37 cellular contexts compared by ENCODE assay signal in genomic region chr16:1573301-1573700, GRCh38. TPM values are rescaled to one million over a fixed set of nuclear protein-coding genes. Genes with fewer than 3 reads are reported as not detected.
"Had no signal": no experiment of that assay in that cellular context is flagged by ENCODE, and none has a peak within 500 bp of the region (broad histone marks: within the 10 kb centered on the region; RNA-seq: fewer than 3 reads in every experiment).

No MANE protein-coding gene starts in this region.

- H3K9me3 ChIP-seq: MG63 had no signal

- DNase-seq: Karpas-422, Kasumi-1, MM.1S, MV-4-11, NCI-H1048, NCI-H1092, NCI-H1092 treated with DMSO at 0.1 percent for 48 hours, NCI-H1105, NCI-H1105 treated with DMSO at 0.1 percent for 48 hours, NCI-H1417, NCI-H1417 treated with DMSO at 0.1 percent for 48 hours, NCI-H1436, NCI-H1436 treated with DMSO at 0.1 percent for 48 hours, NCI-H146, NCI-H1694, NCI-H1694 treated with DMSO at 0.1 percent for 48 hours, NCI-H187, NCI-H187 treated with DMSO at 0.1 percent for 48 hours, NCI-H1930, NCI-H2029, NCI-H2029 treated with DMSO at 0.1 percent for 48 hours, NCI-H2081, NCI-H2081 treated with DMSO at 0.1 percent for 48 hours, NCI-H2107, NCI-H2171, NCI-H2171 treated with DMSO at 0.1 percent for 48 hours, NCI-H2227 treated with DMSO at 0.1 percent for 48 hours, NCI-H226, NCI-H345, NCI-H446, NCI-H446 treated with DMSO at 0.1 percent for 48 hours, NCI-H510A, NCI-H510A treated with DMSO at 0.1 percent for 48 hours had no signal

RNA-seq across cellular contexts. Expression of gene TMEM204, which starts 39.8 kb away (rescaled TPM):
- total RNA-seq: LHCN-M2, M059J, NCI-H460 had no signal
